In genomic region chr16:23898682-23899430, GRCh38 we compare ENCODE assay signal across 23 cellular contexts.
DNase-seq lines count a peak whose midpoint lies in the region; ATAC-seq, FAIRE-seq and TF ChIP-seq lines count a peak whose summit lies in the region.
"Had no signal": no experiment of that assay in that cellular context is flagged by ENCODE, and none has a peak within 500 bp of the region (broad histone marks: within the 10 kb centered on the region; RNA-seq: fewer than 3 reads in every experiment).

No MANE protein-coding gene starts in this region.

- POLR2A ChIA-PET in A673 (lab: Charles Lee; ENCODE audit: low non-redundant PET) = no interaction called here
- POLR2A ChIA-PET in K562 (lab: Yijun Ruan, JAX) = interaction anchor here (0.6 kb wide), 1 partner anchor 127 kb away, joined by 3 read pairs; no protein-coding TSS in a partner anchor
- POLR2A ChIA-PET in naive thymus-derived CD8-positive, alpha-beta T cell (lab: Charles Lee) = no interaction called here
- POLR2A ChIA-PET in CD4-positive, alpha-beta memory T cell (lab: Charles Lee; ENCODE audit: partially characterized antibody) = no interaction called here

- H3K9ac ChIP-seq in DND-41 (ENCODE audit: low read depth, low read length) = no peak overlapping the region
- H3K9ac ChIP-seq in K562 (ENCODE audit: insufficient read depth in 1 of 2, low read depth in 2 of 2, low read length in 2 of 2) = peak overlapping the region in 1 of 2 experiments; percentile 5; a peak in 1 of 4 replicates

- no peak for FAIRE-seq in K562 (lab: Jason Lieb, UNC)
- FAIRE-seq: A204.1, GM12892, HepG2, RCC 7860 had no signal

- DNase-seq in A673 (ENCODE audit: low spot score) (no peak), DND-41 (no peak), K562 (ENCODE audit: extremely low read depth in 1 of 4, low spot score in 3 of 4) (no peak), kidney glomerular epithelial cell (lab: John Stamatoyannopoulos, UW) (no peak), putamen (ENCODE audit: low spot score) (no peak), NCI-H1105 (lab: John Stamatoyannopoulos, UW) (no peak)
- DNase-seq in naive thymus-derived CD8-positive, alpha-beta T cell = no peak
- no peak for DNase-seq in CD4-positive, alpha-beta memory T cell
- DNase-seq: CD4-positive, CD25-positive, alpha-beta regulatory T cell; GOT3; HCEC 1CT; KBM-7; NCI-H1105 treated with DMSO at 0.1 percent for 48 hours; NCI-H2029 treated with DMSO at 0.1 percent for 48 hours; NCI-H2171 treated with DMSO at 0.1 percent for 48 hours; NCI-H524 treated with DMSO at 0.1 percent for 48 hours; NCI-H82; SJCRH30 had no signal

- peaks cover 75% of the 10 kb centered on the region for H3K4me1 ChIP-seq in A673 (ENCODE audit: insufficient read depth, low read length, poor library complexity, severe bottlenecking)
- peaks cover 63% of the 10 kb centered on the region for H3K4me1 ChIP-seq in DND-41 (ENCODE audit: insufficient read depth, low read length)
- peaks cover 12 to 53% of the 10 kb centered on the region in 2 experiments for H3K4me1 ChIP-seq in K562 (replicated peaks in 1 of 2; ENCODE audit: control insufficient read depth in 2 of 2, insufficient read depth in 2 of 2, low read length in 2 of 2)
- peaks cover 45% of the 10 kb centered on the region for H3K4me1 ChIP-seq in CD4-positive, alpha-beta memory T cell (ENCODE audit: insufficient read depth, low read length)
- H3K4me1 ChIP-seq: SJCRH30 had no signal

- H3K27me3 Mint-ChIP-seq in naive thymus-derived CD8-positive, alpha-beta T cell = no peaks in the 10 kb centered on the region
- no peaks in the 10 kb centered on the region for H3K27me3 Mint-ChIP-seq in CD4-positive, alpha-beta memory T cell
- H3K27me3 Mint-ChIP-seq: CD4-positive, CD25-positive, alpha-beta regulatory T cell had no signal

- in situ Hi-C loops in K562 (cut with MboI) = no loop called here

- TF ChIP-seq CTCF in A673 (conservative IDR thresholded peaks at IDR 0.05; ENCODE audit: low read depth, low read length) = no peak
- TF ChIP-seq CTCF in DND-41 (IDR thresholded peaks at IDR 0.05; ENCODE audit: borderline replicate concordance, extremely low read depth, low read length, poor library complexity, severe bottlenecking) = no peak
- TF ChIP-seq CTCF in K562 (IDR thresholded peaks at IDR 0.05 in 2 of 3, conservative IDR thresholded peaks at IDR 0.05 in 1 of 3; ENCODE audit: insufficient read depth in 2 of 3, low read depth in 1 of 3, low read length in 3 of 3) = no peak

- 84% methylated on average over 8 of the region's 8 CpGs for WGBS in K562 (ENCODE audit: insufficient coverage, low coverage, missing lambda C conversion rate)

- no peaks in the 10 kb centered on the region for H3K9me1 ChIP-seq in K562 (ENCODE audit: control insufficient read depth, insufficient read depth, low read length)

- intact Hi-C loops in A673 (cut with micrococcal nuclease; ENCODE audit: unreplicated experiment) (no loop called here), K562 (cut with micrococcal nuclease) (no loop called here)
- intact Hi-C loops in CD4-positive, alpha-beta memory T cell (cut with micrococcal nuclease) = no loop called here

- ATAC-seq in DND-41 (ENCODE audit: insufficient read depth, low read depth) (no peak), K562 (no peak)
- no peak for ATAC-seq in naive thymus-derived CD8-positive, alpha-beta T cell
- ATAC-seq: HepG2 had no signal

- H3K4me3 Mint-ChIP-seq in naive thymus-derived CD8-positive, alpha-beta T cell = peak overlapping the region in 2 of 10 donors; percentile 28 to 60
- H3K4me3 Mint-ChIP-seq in CD4-positive, alpha-beta memory T cell = peak overlapping the region in 1 of 8 donors; percentile 1
- H3K4me3 Mint-ChIP-seq: CD4-positive, CD25-positive, alpha-beta regulatory T cell had no signal

- TF ChIP-seq EP300 in K562 (IDR thresholded peaks at IDR 0.05; ENCODE audit: low read length) = no peak

- no peaks in the 10 kb centered on the region for H3K9me3 Mint-ChIP-seq in naive thymus-derived CD8-positive, alpha-beta T cell
- H3K9me3 Mint-ChIP-seq in CD4-positive, alpha-beta memory T cell = no peaks in the 10 kb centered on the region
- H3K9me3 Mint-ChIP-seq: CD4-positive, CD25-positive, alpha-beta regulatory T cell had no signal

- no peaks in the 10 kb centered on the region for H4K20me1 ChIP-seq in DND-41 (ENCODE audit: insufficient read depth, low read length)
- no peaks in the 10 kb centered on the region for H4K20me1 ChIP-seq in K562 (replicated peaks; ENCODE audit: control insufficient read depth, insufficient read depth, low read length)

- CTCF ChIA-PET in A673 (lab: Charles Lee) (no interaction called here), K562 (lab: Yijun Ruan, JAX; ENCODE audit: low intra/inter-chr PET ratio) (no interaction called here)
- CTCF ChIA-PET in CD4-positive, alpha-beta memory T cell (lab: Charles Lee; ENCODE audit: partially characterized antibody) = no interaction called here

- peak overlapping the region in 8 of 10 donors; percentile 18 to 84 (median 60) for H3K27ac Mint-ChIP-seq in naive thymus-derived CD8-positive, alpha-beta T cell
- no peak overlapping the region for H3K27ac Mint-ChIP-seq in CD4-positive, alpha-beta memory T cell

- 0 out of 2 replicates have a peak, but pooled peaks have one; percentile 21 for TF ChIP-seq POLR2A in K562 (conservative IDR thresholded peaks at IDR 0.05)

- H3K27ac ChIP-seq in A673 (ENCODE audit: low read depth, low read length, poor library complexity, severe bottlenecking) (peak overlapping the region; percentile 72), DND-41 (ENCODE audit: low read length) (peak overlapping the region; percentile 73), K562 (ENCODE audit: extremely low read depth, low read depth, low read length) (peak overlapping the region; percentile 73)
- H3K27ac ChIP-seq in CD4-positive, alpha-beta memory T cell (ENCODE audit: low read depth, low read length) = no peak overlapping the region
- H3K27ac ChIP-seq: HL-60, SJCRH30 had no signal

- peaks cover 0 to 7% (median 2%) of the 10 kb centered on the region in 3 donors for H3K36me3 Mint-ChIP-seq in naive thymus-derived CD8-positive, alpha-beta T cell
- H3K36me3 Mint-ChIP-seq in CD4-positive, alpha-beta memory T cell = peaks cover 7 to 15% of the 10 kb centered on the region in 2 donors

- no peak overlapping the region for H3K4me3 ChIP-seq in A673 (ENCODE audit: low read depth, low read length, poor library complexity, severe bottlenecking)
- H3K4me3 ChIP-seq in DND-41 (ENCODE audit: low read depth in 1 of 2, low read length in 2 of 2) = no peak overlapping the region
- no peak overlapping the region for H3K4me3 ChIP-seq in K562
- no peak overlapping the region for H3K4me3 ChIP-seq in CD4-positive, alpha-beta memory T cell (ENCODE audit: low read length in 2 of 2)
- H3K4me3 ChIP-seq: SJCRH30 had no signal

- H3K9me3 ChIP-seq in A673 (ENCODE audit: low read depth, low read length, poor library complexity, severe bottlenecking) (peaks cover 5% of the 10 kb centered on the region), DND-41 (ENCODE audit: insufficient read depth, low read length, severe bottlenecking) (no peaks in the 10 kb centered on the region), K562 (replicated peaks; ENCODE audit: control insufficient read depth, insufficient read depth, low read depth, low read length) (no peaks in the 10 kb centered on the region)
- H3K9me3 ChIP-seq in CD4-positive, alpha-beta memory T cell (ENCODE audit: control insufficient read depth in 1 of 2, low read length in 2 of 2) = no peaks in the 10 kb centered on the region
- H3K9me3 ChIP-seq: SJCRH30 had no signal

- H3K4me2 ChIP-seq in DND-41 (ENCODE audit: insufficient read depth, low read length) (no peak overlapping the region), K562 (ENCODE audit: insufficient read depth, low read length) (peak overlapping the region; percentile 10; the same call in 1 of the 2 replicates)

- H2AFZ ChIP-seq in DND-41 (ENCODE audit: low read depth, low read length) (no peak overlapping the region), K562 (ENCODE audit: low read depth, low read length) (no peak overlapping the region)

- H3K4me1 Mint-ChIP-seq in naive thymus-derived CD8-positive, alpha-beta T cell = peaks cover 46 to 90% (median 82%) of the 10 kb centered on the region in 4 donors
- H3K4me1 Mint-ChIP-seq in CD4-positive, alpha-beta memory T cell = peaks cover 46 to 85% (median 63%) of the 10 kb centered on the region in 4 donors

- no peak for TF ChIP-seq RAD21 in K562 (CRISPR knock-in tag; conservative IDR thresholded peaks at IDR 0.05 in 1 of 2, IDR thresholded peaks at IDR 0.05 in 1 of 2)

- H3K79me2 ChIP-seq in DND-41 (ENCODE audit: insufficient read depth, low read length) (peaks cover 61% of the 10 kb centered on the region), K562 (ENCODE audit: control insufficient read depth, insufficient read depth, low read length) (peaks cover 91% of the 10 kb centered on the region)

- H3K36me3 ChIP-seq in A673 (ENCODE audit: insufficient read depth, low read length, poor library complexity, severe bottlenecking) = peaks cover 7% of the 10 kb centered on the region
- H3K36me3 ChIP-seq in DND-41 (ENCODE audit: insufficient read depth, low read length) = peaks cover 3% of the 10 kb centered on the region; the same call in 1 of the 2 replicates
- peaks cover 49% of the 10 kb centered on the region for H3K36me3 ChIP-seq in K562 (ENCODE audit: control insufficient read depth, insufficient read depth, low read length)
- H3K36me3 ChIP-seq in CD4-positive, alpha-beta memory T cell (ENCODE audit: insufficient read depth, low read length) = no peaks in the 10 kb centered on the region
- H3K36me3 ChIP-seq: SJCRH30 had no signal

- no TSS peak for BruUV-seq in A673 (replicated peaks; lab: Mats Ljungman, UMichigan)
- no TSS peak for BruUV-seq in K562 (replicated peaks; lab: Mats Ljungman, UMichigan)

- no peaks in the 10 kb centered on the region for H3K27me3 ChIP-seq in A673 (replicated peaks; ENCODE audit: insufficient read depth, low read depth, low read length, poor library complexity)
- H3K27me3 ChIP-seq in DND-41 (ENCODE audit: insufficient read depth, low read length, poor library complexity) = no peaks in the 10 kb centered on the region
- H3K27me3 ChIP-seq in K562 (ENCODE audit: control insufficient read depth in 2 of 2, insufficient read depth in 2 of 2, low read length in 2 of 2) = no peaks in the 10 kb centered on the region
- H3K27me3 ChIP-seq in CD4-positive, alpha-beta memory T cell (ENCODE audit: insufficient read depth, low read length) = no peaks in the 10 kb centered on the region
- H3K27me3 ChIP-seq: SJCRH30 had no signal

TF ChIP-seq in K562, 482 proteins besides CTCF, POLR2A, EP300 and RAD21 (continues in another document):
- TF ChIP-seq IRF1 (CRISPR knock-in tag; IDR thresholded peaks at IDR 0.05; ENCODE audit: borderline replicate concordance) (no peak), CEBPB (tag; IDR thresholded peaks at IDR 0.05) (no peak), YBX1 (IDR thresholded peaks at IDR 0.05) (no peak), HLTF (IDR thresholded peaks at IDR 0.05) (no peak), RBFOX2 (IDR thresholded peaks at IDR 0.05; ENCODE audit: low read depth, low read length) (no peak)

Comparison
In these comparisons a context has a peak if more than half of its experiments do, and no peak if none do; other contexts are left out.
1. H3K27ac Mint-ChIP-seq: peak in naive thymus-derived CD8-positive, alpha-beta T cell (8 of 10); none in CD4-positive, alpha-beta memory T cell (0 of 7).